Comparison of ENCODE assay signal across 21 cellular contexts in genomic region chr2:118861242-118861641, GRCh38. TPM values are rescaled to one million over a fixed set of nuclear protein-coding genes. Genes with fewer than 3 reads are reported as not detected.
"Had no signal": no experiment of that assay in that cellular context is flagged by ENCODE, and none has a peak within 500 bp of the region (broad histone marks: within the 10 kb centered on the region; RNA-seq: fewer than 3 reads in every experiment).

No MANE protein-coding gene starts in this region.

- H3K4me3 ChIP-seq: MG63 had no signal

- H3K27ac ChIP-seq: HL-60, RWPE1 had no signal

- DNase-seq: KBM-7, NCI-H1092, NCI-H1105 treated with DMSO at 0.1 percent for 48 hours, NCI-H1417 treated with DMSO at 0.1 percent for 48 hours, NCI-H146, NCI-H1694 treated with DMSO at 0.1 percent for 48 hours, NCI-H1930, NCI-H2081, NCI-H2107, NCI-H2227 treated with DMSO at 0.1 percent for 48 hours, NCI-H524 treated with DMSO at 0.1 percent for 48 hours, NCI-H69, NCI-H774, SHP77, SK-N-SH had no signal

- H3K27me3 ChIP-seq: MG63 had no signal

- H3K36me3 ChIP-seq: MG63 had no signal

- H3K9ac ChIP-seq: SK-N-SH had no signal

- H3K4me2 ChIP-seq: SK-N-SH had no signal

- FAIRE-seq: HTR-8/SVneo had no signal

- ATAC-seq: Panc1 had no signal

- H3K9me3 ChIP-seq: MG63, SK-N-SH had no signal

RNA-seq across cellular contexts. Expression of gene EN1, which starts 13.8 kb away (rescaled TPM):
- total RNA-seq: NCI-H460 had no signal
- polyA plus RNA-seq: SK-N-SH had no signal
